9 cellular contexts compared by ENCODE assay signal in genomic region chr2:230130668-230131364, GRCh38.
DNase-seq lines count a peak whose midpoint lies in the region; ATAC-seq, FAIRE-seq and TF ChIP-seq lines count a peak whose summit lies in the region.
"Had no signal": no experiment of that assay in that cellular context is flagged by ENCODE, and none has a peak within 500 bp of the region (broad histone marks: within the 10 kb centered on the region; RNA-seq: fewer than 3 reads in every experiment).

No MANE protein-coding gene starts in this region.

- POLR2A ChIA-PET in GM12878 (lab: Charles Lee) = no interaction called here

- H3K4me2 ChIP-seq in GM23248 (ENCODE audit: unreplicated experiment) (no peak overlapping the region), GM12878 (ENCODE audit: control insufficient read depth, insufficient read depth) (no peak overlapping the region), hepatocyte (no peak overlapping the region), smooth muscle cell (no peak overlapping the region)

- no peak for TF ChIP-seq RAD21 in GM12878 (IDR thresholded peaks at IDR 0.05; ENCODE audit: insufficient read depth, low read depth, low read length)

- 90% methylated on average over 11 of the region's 11 CpGs for WGBS in GM23248 (ENCODE audit: low coverage in 1 of 2, low lambda C conversion rate in 2 of 2, missing lambda C conversion rate in 2 of 2), 2 experiments
- 56% methylated on average over 11 of the region's 11 CpGs for WGBS in GM12878 (ENCODE audit: insufficient coverage, insufficient replicate concordance, low lambda C conversion rate, missing lambda C conversion rate)
- WGBS in hepatocyte (ENCODE audit: low lambda C conversion rate, missing lambda C conversion rate) = 65% methylated on average over 11 of the region's 11 CpGs
- WGBS in smooth muscle cell (ENCODE audit: low lambda C conversion rate) = 80% methylated on average over 11 of the region's 11 CpGs

- no peak for FAIRE-seq in GM12878 (lab: Jason Lieb, UNC)

- BruUV-seq in GM12878 (replicated peaks; lab: Mats Ljungman, UMichigan) = no TSS peak

- H3K36me3 ChIP-seq in GM23248 (ENCODE audit: low read depth) (no peaks in the 10 kb centered on the region), GM12878 (ENCODE audit: control insufficient read depth in 2 of 2, insufficient read depth in 2 of 2, low read length in 1 of 2) (no peaks in the 10 kb centered on the region), hepatocyte (replicated peaks; ENCODE audit: insufficient read depth, low read depth) (no peaks in the 10 kb centered on the region), smooth muscle cell (ENCODE audit: low read depth) (no peaks in the 10 kb centered on the region), HAP-1 (replicated peaks) (no peaks in the 10 kb centered on the region)

- TF ChIP-seq POLR2A in GM12878 (IDR thresholded peaks at IDR 0.05; ENCODE audit: low read depth, low read length) = no peak

- H3K9me2 ChIP-seq in GM23248 (ENCODE audit: insufficient read depth) (no peaks in the 10 kb centered on the region), hepatocyte (replicated peaks; ENCODE audit: insufficient read depth) (no peaks in the 10 kb centered on the region)

- H3F3A ChIP-seq in GM23248 (ENCODE audit: insufficient read depth) (peaks cover 21% of the 10 kb centered on the region; the same call in 1 of the 2 replicates), smooth muscle cell (ENCODE audit: low read depth) (no peaks in the 10 kb centered on the region)

- H4K20me1 ChIP-seq in GM23248 (ENCODE audit: insufficient read depth) (no peaks in the 10 kb centered on the region), GM12878 (ENCODE audit: control insufficient read depth, insufficient read depth) (no peaks in the 10 kb centered on the region), hepatocyte (ENCODE audit: insufficient read depth, poor library complexity, severe bottlenecking) (no peaks in the 10 kb centered on the region), smooth muscle cell (ENCODE audit: low read depth) (no peaks in the 10 kb centered on the region)

- intact Hi-C loops in GM12878 (cut with micrococcal nuclease; ENCODE audit: unreplicated experiment) = no loop called here

- CTCF ChIA-PET in GM12878 (lab: Yijun Ruan, JAX) = interaction anchor here (1.5 kb wide), 1 partner anchor 13 kb away, joined by 6 read pairs; no protein-coding TSS in a partner anchor

- H3K79me2 ChIP-seq in GM23248 (ENCODE audit: insufficient read depth) = no peaks in the 10 kb centered on the region
- no peaks in the 10 kb centered on the region for H3K79me2 ChIP-seq in GM12878 (ENCODE audit: control insufficient read depth, insufficient read depth, low read length)
- H3K79me2 ChIP-seq in hepatocyte = no peaks in the 10 kb centered on the region
- no peaks in the 10 kb centered on the region for H3K79me2 ChIP-seq in smooth muscle cell (ENCODE audit: low read depth)

- H3K27ac ChIP-seq in GM23248 (no peak overlapping the region), GM12878 (ENCODE audit: control insufficient read depth, insufficient read depth) (no peak overlapping the region), hepatocyte (peak overlapping the region; percentile 25), smooth muscle cell (ENCODE audit: low read depth) (no peak overlapping the region)

- H3K9ac ChIP-seq in GM23248 (no peak overlapping the region), GM12878 (ENCODE audit: control insufficient read depth, insufficient read depth, low read length) (no peak overlapping the region), smooth muscle cell (ENCODE audit: low read depth) (no peak overlapping the region)

- ATAC-seq in GM12878 (no peak), GM19463 (IDR thresholded peaks at IDR 0.05; ENCODE audit: unreplicated experiment) (no peak)

- H3K9me3 ChIP-seq in GM23248 (ENCODE audit: low read depth) (no peaks in the 10 kb centered on the region), GM12878 (replicated peaks; ENCODE audit: control insufficient read depth, insufficient read depth, low read length) (peaks cover 7% of the 10 kb centered on the region; the same call in 2 of the 3 replicates), hepatocyte (ENCODE audit: low read depth) (no peaks in the 10 kb centered on the region), smooth muscle cell (replicated peaks; ENCODE audit: low read depth) (no peaks in the 10 kb centered on the region), HAP-1 (no peaks in the 10 kb centered on the region; the same call in 1 of the 2 replicates)

- TF ChIP-seq CTCF in GM12878 (IDR thresholded peaks at IDR 0.05 in 2 of 3, conservative IDR thresholded peaks at IDR 0.05 in 1 of 3; ENCODE audit: control insufficient read depth in 2 of 3, extremely low read depth in 1 of 3, insufficient read depth in 1 of 3, low read depth in 3 of 3, low read length in 3 of 3) (no peak), hepatocyte (IDR thresholded peaks at IDR 0.05; ENCODE audit: poor library complexity) (no peak), smooth muscle cell (IDR thresholded peaks at IDR 0.05; ENCODE audit: borderline replicate concordance, insufficient read depth, poor library complexity, severe bottlenecking) (no peak)

- H3K27me3 ChIP-seq in GM23248 (replicated peaks; ENCODE audit: insufficient read depth) (no peaks in the 10 kb centered on the region), GM12878 (replicated peaks in 1 of 2; ENCODE audit: control insufficient read depth in 2 of 2, insufficient read depth in 2 of 2, low read length in 1 of 2) (no peaks in the 10 kb centered on the region), hepatocyte (no peaks in the 10 kb centered on the region), smooth muscle cell (ENCODE audit: low read depth) (no peaks in the 10 kb centered on the region), HAP-1 (ENCODE audit: low read depth) (no peaks in the 10 kb centered on the region)

- DNase-seq in GM23248 (peak; percentile 15), GM12878 (ENCODE audit: low read depth, low spot score) (no peak), hepatocyte (ENCODE audit: low spot score) (peak; percentile 25), smooth muscle cell (lab: John Stamatoyannopoulos, UW; ENCODE audit: unreplicated experiment) (no peak), SIG-M5 treated with dmso at 0.1 percent for 504 hours (lab: John Stamatoyannopoulos, UW; ENCODE audit: unreplicated experiment) (no peak), HAP-1 (ENCODE audit: low spot score in 2 of 2) (no peak), CD1c-positive myeloid dendritic cell (ENCODE audit: extremely low spot score) (no peak)
- DNase-seq: activated naive CD4-positive, alpha-beta T cell treated with anti-CD3 and anti-CD28 coated beads, Interleukin-2, amount 10 ng/mL, durations not matched to agents 7 days and 5 days had no signal

- RAD21 ChIA-PET in GM12878 (lab: Charles Lee; ENCODE audit: unreplicated experiment) = no interaction called here

- no peak overlapping the region for H3K4me3 ChIP-seq in GM23248
- H3K4me3 ChIP-seq in GM12878 = no peak overlapping the region
- H3K4me3 ChIP-seq in hepatocyte = no peak overlapping the region
- H3K4me3 ChIP-seq in smooth muscle cell = no peak overlapping the region
- H3K4me3 ChIP-seq in HAP-1 = no peak overlapping the region

- SMC1A ChIA-PET in GM12878 (lab: Charles Lee; ENCODE audit: uncharacterized antibody, unreplicated experiment) = no interaction called here

- in situ Hi-C loops in GM23248 (cut with MboI) = no loop called here
- in situ Hi-C loops in GM12878 (cut with MboI) = no loop called here
- in situ Hi-C loops in HAP-1 (cut with MboI; ENCODE audit: low sequenced_read_pairs) = no loop called here

- 0 out of 2 replicates have a peak, but pooled peaks cover 10% of the 10 kb centered on the region for H3K4me1 ChIP-seq in GM23248 (ENCODE audit: insufficient read depth)
- H3K4me1 ChIP-seq in GM12878 (ENCODE audit: control insufficient read depth, insufficient read depth, low read length) = no peaks in the 10 kb centered on the region
- H3K4me1 ChIP-seq in hepatocyte (ENCODE audit: insufficient read depth) = no peaks in the 10 kb centered on the region
- H3K4me1 ChIP-seq in smooth muscle cell (ENCODE audit: low read depth) = no peaks in the 10 kb centered on the region
- no peaks in the 10 kb centered on the region for H3K4me1 ChIP-seq in HAP-1

- H2AFZ ChIP-seq in GM23248 = no peak overlapping the region
- no peak overlapping the region for H2AFZ ChIP-seq in GM12878 (ENCODE audit: control insufficient read depth, low read depth, low read length)
- H2AFZ ChIP-seq in hepatocyte = no peak overlapping the region
- peak overlapping the region; percentile 62 for H2AFZ ChIP-seq in smooth muscle cell (ENCODE audit: low read depth)

- no peak for TF ChIP-seq EP300 in GM12878 (IDR thresholded peaks at IDR 0.05; ENCODE audit: borderline replicate concordance in 1 of 2, control insufficient read depth in 1 of 2, low read depth in 2 of 2, low read length in 2 of 2)

TF ChIP-seq in GM12878, 131 proteins besides CTCF, POLR2A, EP300 and RAD21:
- peak; percentile 47 for TF ChIP-seq MEF2B (IDR thresholded peaks at IDR 0.05; ENCODE audit: partially characterized antibody, poor library complexity, severe bottlenecking)
- TF ChIP-seq ZSCAN29 (IDR thresholded peaks at IDR 0.05) = no peak

Comparison
In these comparisons a context has a peak if more than half of its experiments do, and no peak if none do; other contexts are left out.
1. DNase-seq: peak in GM23248 (single experiment) and hepatocyte (single experiment); none in GM12878 (single experiment), smooth muscle cell (single experiment), SIG-M5 treated with dmso at 0.1 percent for 504 hours (single experiment), HAP-1 (0 of 2) and CD1c-positive myeloid dendritic cell (single experiment).